19 cellular contexts compared by ENCODE assay signal in the genomic region with DNA sequence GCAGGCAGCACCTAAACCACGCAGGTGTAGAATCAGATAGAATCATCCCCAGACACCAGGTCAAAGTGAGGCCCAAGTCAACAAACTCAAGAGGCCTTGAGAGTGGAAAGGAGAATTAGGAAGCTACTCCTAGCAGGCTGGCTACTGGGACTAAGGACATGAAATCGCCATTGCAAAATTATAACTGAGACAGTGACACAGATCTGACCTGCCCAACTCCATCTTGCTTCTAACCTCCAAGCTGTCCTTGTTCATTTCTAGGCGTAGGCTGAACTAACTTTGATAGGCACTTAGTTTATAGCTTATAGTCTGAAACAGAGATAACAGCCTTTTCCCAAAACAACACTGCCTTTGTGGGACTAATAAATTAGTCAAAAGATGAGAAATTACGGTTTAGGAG. TPM values are rescaled to one million over a fixed set of nuclear protein-coding genes. Genes with fewer than 3 reads are reported as not detected.
DNase-seq lines count a peak whose midpoint lies in the region; ATAC-seq, FAIRE-seq and TF ChIP-seq lines count a peak whose summit lies in the region.
"Had no signal": no experiment of that assay in that cellular context is flagged by ENCODE, and none has a peak within 500 bp of the region (broad histone marks: within the 10 kb centered on the region; RNA-seq: fewer than 3 reads in every experiment).

No MANE protein-coding gene starts in this region.

- H3K27ac ChIP-seq in mammary epithelial cell (ENCODE audit: insufficient read depth, low read depth, low read length) (no peak overlapping the region), H1 (ENCODE audit: low read depth, low read length) (no peak overlapping the region)
- H3K27ac ChIP-seq: 22Rv1, A549, GM23248 had no signal

- H4K8ac ChIP-seq in H1 (ENCODE audit: extremely low read depth, insufficient read depth, low read length) = no peak overlapping the region

- H2BK20ac ChIP-seq in H1 (ENCODE audit: low read length) = peak overlapping the region; percentile 62

- H3K9me3 ChIP-seq in mammary epithelial cell (replicated peaks; ENCODE audit: insufficient read depth, low read length) (no peaks in the 10 kb centered on the region), H1 (ENCODE audit: insufficient read depth in 2 of 2, low read depth in 1 of 2, low read length in 1 of 2) (no peaks in the 10 kb centered on the region)
- H3K9me3 ChIP-seq: A549, HAP-1 had no signal

- FAIRE-seq in H1 (lab: Jason Lieb, UNC) = no peak
- FAIRE-seq: A549 had no signal

- no peak overlapping the region for H3K27ac Mint-ChIP-seq in MCF 10A (ENCODE audit: low read depth, unreplicated experiment)
- peak overlapping the region; percentile 56 to 85 (median 77) for H3K27ac Mint-ChIP-seq in nephron
- H3K27ac Mint-ChIP-seq in stimulated activated naive B cell treated with anti-CD40 and anti-IgM and Interleukin-4, amounts not matched to agents 10 μg/mL and 1 μg/mL and 100 μg/mL, for 72 hours = no peak overlapping the region
- H3K27ac Mint-ChIP-seq: CD14-positive monocyte; CD4-positive, alpha-beta memory T cell had no signal

- no peak for TF ChIP-seq POLR2A in H1 (IDR thresholded peaks at IDR 0.05; ENCODE audit: control extremely low read depth in 1 of 2, low read depth in 2 of 2, low read length in 2 of 2)

- ATAC-seq in HG02884 (IDR thresholded peaks at IDR 0.05; ENCODE audit: unreplicated experiment) = no peak
- no peak for ATAC-seq in stimulated activated naive B cell treated with anti-CD40 and anti-IgM and Interleukin-4, amounts not matched to agents 10 μg/mL and 1 μg/mL and 100 μg/mL, for 72 hours (replicated peaks)
- ATAC-seq: A549 had no signal

- TF ChIP-seq RAD21 in H1 (IDR thresholded peaks at IDR 0.05 in 1 of 2, conservative IDR thresholded peaks at IDR 0.05 in 1 of 2; ENCODE audit: low read depth in 2 of 2, low read length in 2 of 2) = no peak

- H3K27me3 ChIP-seq in mammary epithelial cell (ENCODE audit: insufficient read depth, low read length) = no peaks in the 10 kb centered on the region
- H3K27me3 ChIP-seq in H1 (replicated peaks in 1 of 4; ENCODE audit: control insufficient read depth in 3 of 4, extremely low read depth in 1 of 4, insufficient read depth in 3 of 4, low read length in 3 of 4) = no peaks in the 10 kb centered on the region

- in situ Hi-C loops in mammary epithelial cell (cut with MboI; ENCODE audit: low sequenced_read_pairs in 2 of 2) = no loop called here

- TF ChIP-seq CTCF in mammary epithelial cell (conservative IDR thresholded peaks at IDR 0.05 in 1 of 2, IDR thresholded peaks at IDR 0.05 in 1 of 2; ENCODE audit: extremely low read depth in 1 of 2, insufficient read depth in 1 of 2, low read depth in 1 of 2, low read length in 2 of 2) = no peak
- TF ChIP-seq CTCF in MCF 10A (IDR thresholded peaks at IDR 0.05; ENCODE audit: unreplicated experiment) = no peak
- no peak for TF ChIP-seq CTCF in H1 (IDR thresholded peaks at IDR 0.05; ENCODE audit: control extremely low read depth in 1 of 3, insufficient read depth in 1 of 3, low read depth in 1 of 3, low read length in 3 of 3)
- no peak for TF ChIP-seq CTCF in nephron (IDR thresholded peaks at IDR 0.05; ENCODE audit: unreplicated experiment in 3 of 3)

- H3K36me3 Mint-ChIP-seq in MCF 10A (ENCODE audit: insufficient read depth, unreplicated experiment) = no peaks in the 10 kb centered on the region
- H3K36me3 Mint-ChIP-seq in nephron (ENCODE audit: low read depth) = no peaks in the 10 kb centered on the region
- H3K36me3 Mint-ChIP-seq in stimulated activated naive B cell treated with anti-CD40 and anti-IgM and Interleukin-4, amounts not matched to agents 10 μg/mL and 1 μg/mL and 100 μg/mL, for 72 hours = no peaks in the 10 kb centered on the region
- H3K36me3 Mint-ChIP-seq: CD14-positive monocyte; CD4-positive, alpha-beta memory T cell had no signal

- no peak overlapping the region for H3K14ac ChIP-seq in H1 (ENCODE audit: insufficient read length)

- no peak overlapping the region for H4K91ac ChIP-seq in H1 (replicated peaks; ENCODE audit: insufficient read length, low read length)

- intact Hi-C loops in mammary epithelial cell (cut with micrococcal nuclease) = no loop called here
- intact Hi-C loops in MCF 10A (cut with micrococcal nuclease) = no loop called here

- dilution Hi-C loops in mammary epithelial cell (cut with HindIII; ENCODE audit: low sequenced_read_pairs) = no loop called here

- H3K18ac ChIP-seq in H1 (ENCODE audit: extremely low read depth, low read length) = no peak overlapping the region

- H3K36me3 ChIP-seq in mammary epithelial cell (ENCODE audit: insufficient read depth, low read length) = no peaks in the 10 kb centered on the region
- no peaks in the 10 kb centered on the region for H3K36me3 ChIP-seq in H1 (ENCODE audit: control insufficient read depth in 2 of 4, insufficient read depth in 4 of 4, low read length in 3 of 4)
- H3K36me3 ChIP-seq: HAP-1 had no signal

- no peak overlapping the region for H2BK5ac ChIP-seq in H1 (ENCODE audit: low read depth, low read length)

- no peak overlapping the region for H2BK15ac ChIP-seq in H1 (ENCODE audit: low read length)

- H3K56ac ChIP-seq in H1 (replicated peaks; ENCODE audit: insufficient read length, low read depth, low read length) = no peak overlapping the region

- H3K4ac ChIP-seq in H1 (replicated peaks; ENCODE audit: insufficient read length, low read depth, low read length) = peak overlapping the region; percentile 62

- WGBS in mammary epithelial cell (ENCODE audit: low coverage, missing lambda C conversion rate) = 84% methylated on average over 4 of the region's 4 CpGs
- 87% methylated on average over 4 of the region's 4 CpGs; no CpG with 5 or more reads in 1 of the 2 experiments for WGBS in H1 (ENCODE audit: extremely low coverage in 1 of 2, insufficient coverage in 1 of 2, insufficient read length in 1 of 2, insufficient replicate concordance in 2 of 2, low coverage in 1 of 2, low lambda C conversion rate in 2 of 2, missing lambda C conversion rate in 1 of 2), 2 experiments

- no peak overlapping the region for H4K5ac ChIP-seq in H1 (ENCODE audit: insufficient read length, low read depth, low read length)

- CTCF ChIA-PET in mammary epithelial cell (lab: Charles Lee; ENCODE audit: low non-redundant PET) = interaction anchor here (0.7 kb wide), 1 partner anchor 259 kb away, joined by 3 read pairs; no protein-coding TSS in a partner anchor
- CTCF ChIA-PET in MCF 10A (lab: Yijun Ruan, JAX) = interaction anchor here (0.6 to 4.9 kb wide), 6 partner anchors 11 to 151 kb away, joined by 3 to 20 read pairs (median 3); no protein-coding TSS in a partner anchor
- CTCF ChIA-PET in H1 (lab: Charles Lee; ENCODE audit: partially characterized antibody) = interaction anchor here (0.7 to 1.3 kb wide), 6 partner anchors 22 to 597 kb away, joined by 3 to 6 read pairs (median 4); no protein-coding TSS in a partner anchor

- H3K79me2 ChIP-seq in mammary epithelial cell (ENCODE audit: insufficient read depth, low read length) (no peaks in the 10 kb centered on the region), H1 (ENCODE audit: control insufficient read depth in 1 of 2, insufficient read depth in 2 of 2, low read length in 2 of 2) (no peaks in the 10 kb centered on the region)

- H4K20me1 ChIP-seq in mammary epithelial cell (ENCODE audit: insufficient read depth, low read length) (no peaks in the 10 kb centered on the region), H1 (replicated peaks in 1 of 2; ENCODE audit: control insufficient read depth in 1 of 2, insufficient read depth in 2 of 2, low read length in 2 of 2) (no peaks in the 10 kb centered on the region)

- H3K23me2 ChIP-seq in H1 (ENCODE audit: low read depth, low read length) = no peaks in the 10 kb centered on the region; the same call in 1 of the 2 replicates

- H3K79me1 ChIP-seq in H1 (ENCODE audit: low read depth, low read length) = no peaks in the 10 kb centered on the region

- H2BK120ac ChIP-seq in H1 (replicated peaks; ENCODE audit: low read depth, low read length) = peak overlapping the region; percentile 55

- H3K4me1 Mint-ChIP-seq in MCF 10A (ENCODE audit: insufficient read depth, unreplicated experiment) (no peaks in the 10 kb centered on the region), nephron (peaks cover 24% of the 10 kb centered on the region)
- no peaks in the 10 kb centered on the region for H3K4me1 Mint-ChIP-seq in stimulated activated naive B cell treated with anti-CD40 and anti-IgM and Interleukin-4, amounts not matched to agents 10 μg/mL and 1 μg/mL and 100 μg/mL, for 72 hours
- H3K4me1 Mint-ChIP-seq: CD4-positive, alpha-beta memory T cell had no signal

- POLR2A ChIA-PET in MCF 10A (lab: Yijun Ruan, JAX) = interaction anchor here (0.6 kb wide), 1 partner anchor 661 kb away, joined by 3 read pairs; no protein-coding TSS in a partner anchor
- POLR2A ChIA-PET in H1 (lab: Charles Lee; ENCODE audit: partially characterized antibody) = no interaction called here

- DNase-seq in mammary epithelial cell = no peak
- DNase-seq in MCF 10A (ENCODE audit: unreplicated experiment) = no peak
- no peak for DNase-seq in H1 (ENCODE audit: low read depth in 1 of 2, low spot score in 2 of 2)
- DNase-seq in central memory CD4-positive, alpha-beta T cell = no peak
- DNase-seq in stimulated activated naive B cell treated with anti-CD40 and anti-IgM and Interleukin-4, amounts not matched to agents 10 μg/mL and 1 μg/mL and 100 μg/mL, for 72 hours = no peak
- DNase-seq: AML-193; Calu3; CD4-positive, alpha-beta memory T cell; DMS79 treated with DMSO at 0.1 percent for 48 hours; GF-D8 had no signal

- H3K4me1 ChIP-seq in mammary epithelial cell (ENCODE audit: insufficient read depth, low read length) (peaks cover 9% of the 10 kb centered on the region), H1 (replicated peaks in 1 of 4; ENCODE audit: control insufficient read depth in 3 of 4, insufficient read depth in 4 of 4, low read length in 3 of 4) (peaks cover 0 to 4% (median 1%) of the 10 kb centered on the region in 4 experiments; a peak in 2 of 7 replicates)
- H3K4me1 ChIP-seq: A549, HAP-1 had no signal

- no peak overlapping the region for H3K9ac ChIP-seq in mammary epithelial cell (ENCODE audit: insufficient read depth, low read length)
- H3K9ac ChIP-seq in H1 (replicated peaks in 1 of 4; ENCODE audit: extremely low read depth in 1 of 4, low read depth in 3 of 4, low read length in 3 of 4) = no peak overlapping the region
- H3K9ac ChIP-seq: GM23248 had no signal

- peak overlapping the region; percentile 60; the same call in 1 of the 2 replicates for H2BK12ac ChIP-seq in H1 (ENCODE audit: low read depth, low read length)

- H3K4me3 ChIP-seq in mammary epithelial cell (replicated peaks in 1 of 3; ENCODE audit: insufficient read depth in 1 of 3, low read depth in 2 of 3, low read length in 3 of 3) (no peak overlapping the region), H1 (ENCODE audit: extremely low read depth in 1 of 4, insufficient read depth in 2 of 4, low read depth in 3 of 4, low read length in 4 of 4) (no peak overlapping the region)
- H3K4me3 ChIP-seq: A549, GM23248, HAP-1 had no signal

- H2AK5ac ChIP-seq in H1 (ENCODE audit: low read depth, low read length) = no peak overlapping the region

- peak overlapping the region; percentile 20 for H2AFZ ChIP-seq in mammary epithelial cell (ENCODE audit: low read depth, low read length)
- H2AFZ ChIP-seq in H1 (ENCODE audit: low read length) = peak overlapping the region; percentile 69
- H2AFZ ChIP-seq: GM23248 had no signal

- H3K4me3 Mint-ChIP-seq in MCF 10A (ENCODE audit: unreplicated experiment) (no peak overlapping the region), nephron (no peak overlapping the region)
- no peak overlapping the region for H3K4me3 Mint-ChIP-seq in stimulated activated naive B cell treated with anti-CD40 and anti-IgM and Interleukin-4, amounts not matched to agents 10 μg/mL and 1 μg/mL and 100 μg/mL, for 72 hours
- H3K4me3 Mint-ChIP-seq: CD14-positive monocyte; CD4-positive, alpha-beta memory T cell had no signal

- H3K4me2 ChIP-seq in mammary epithelial cell (ENCODE audit: insufficient read depth, low read depth, low read length) = no peak overlapping the region
- H3K4me2 ChIP-seq in H1 (ENCODE audit: insufficient read depth in 1 of 2, low read depth in 2 of 2, low read length in 2 of 2) = no peak overlapping the region
- H3K4me2 ChIP-seq: A549 had no signal

- TF ChIP-seq EP300 in H1 (IDR thresholded peaks at IDR 0.05; ENCODE audit: borderline replicate concordance in 1 of 2, low read depth in 2 of 2, low read length in 2 of 2) = no peak

- H3K27me3 Mint-ChIP-seq in MCF 10A (ENCODE audit: insufficient read depth, unreplicated experiment) = no peaks in the 10 kb centered on the region
- H3K27me3 Mint-ChIP-seq in nephron (ENCODE audit: low read depth) = peaks cover 11% of the 10 kb centered on the region
- H3K27me3 Mint-ChIP-seq in stimulated activated naive B cell treated with anti-CD40 and anti-IgM and Interleukin-4, amounts not matched to agents 10 μg/mL and 1 μg/mL and 100 μg/mL, for 72 hours = no peaks in the 10 kb centered on the region

- H3K9me3 Mint-ChIP-seq in MCF 10A (ENCODE audit: unreplicated experiment) = no peaks in the 10 kb centered on the region
- no peaks in the 10 kb centered on the region for H3K9me3 Mint-ChIP-seq in nephron
- no peaks in the 10 kb centered on the region for H3K9me3 Mint-ChIP-seq in stimulated activated naive B cell treated with anti-CD40 and anti-IgM and Interleukin-4, amounts not matched to agents 10 μg/mL and 1 μg/mL and 100 μg/mL, for 72 hours
- H3K9me3 Mint-ChIP-seq: CD4-positive, alpha-beta memory T cell had no signal

- peak overlapping the region; percentile 75 for H3K23ac ChIP-seq in H1 (ENCODE audit: insufficient read length)

- BruUV-seq in mammary epithelial cell (replicated peaks; lab: Mats Ljungman, UMichigan) (no TSS peak), MCF 10A (replicated peaks; lab: Mats Ljungman, UMichigan) (no TSS peak)

RNA-seq across cellular contexts. Expression of a gene that starts 52.8 kb away (rescaled TPM):
- total RNA-seq in mammary epithelial cell (not detected), MCF 10A (2022) (not detected in 2 replicates)
- polyA plus RNA-seq in mammary epithelial cell (not detected), H1 (2011; rRNA removed) (not detected in 2 replicates)
- not detected for polyA minus RNA-seq in mammary epithelial cell
- total RNA-seq in H1 (2021; fragmentation: NEBNext Ultra II Directional; extraction: Animal tissue kit (Norgen Biotek cat#: 25700)) = not detected in 2 replicates
- not detected for polyA plus RNA-seq in H1 (2011; cell fraction: cytosol; rRNA removed)
- 0.04 TPM for polyA plus RNA-seq in H1 (2011; cell fraction: nucleus; rRNA removed)
- not detected in 4 replicates for polyA plus RNA-seq in H1 (2012, experiment 1 of 2)
- not detected for polyA plus RNA-seq in H1 (2012, experiment 2 of 2)
- not detected for polyA plus RNA-seq in H1 (2013, experiment 1 of 2)
- polyA plus RNA-seq in H1 (2013, experiment 2 of 2) = not detected
- 0.12 TPM in 1 of 2 replicates, not detected in the other for polyA minus RNA-seq in H1 (2011; rRNA and poly(A)+ RNA removed)
- not detected for polyA minus RNA-seq in H1 (2011; cell fraction: cytosol; rRNA and poly(A)+ RNA removed)
- not detected for polyA minus RNA-seq in H1 (2011; cell fraction: nucleus; rRNA and poly(A)+ RNA removed)
- total RNA-seq: Calu3, GM23248, HT-29 had no signal
- polyA plus RNA-seq: A549; BJ; CD14-positive monocyte; CD4-positive, alpha-beta memory T cell; GM23248 had no signal

RNA-seq across cellular contexts. Expression of a gene that starts 59.1 kb away (rescaled TPM):
- not detected for total RNA-seq in mammary epithelial cell
- polyA plus RNA-seq in mammary epithelial cell = not detected
- polyA minus RNA-seq in mammary epithelial cell = not detected
- total RNA-seq in MCF 10A (2022) = not detected in 2 replicates
- not detected in 2 replicates for total RNA-seq in H1 (2021; fragmentation: NEBNext Ultra II Directional; extraction: Animal tissue kit (Norgen Biotek cat#: 25700))
- polyA plus RNA-seq in H1 (2011; rRNA removed) = not detected in 2 replicates
- polyA plus RNA-seq in H1 (2011; cell fraction: cytosol; rRNA removed) = not detected
- polyA plus RNA-seq in H1 (2011; cell fraction: nucleus; rRNA removed) = not detected
- polyA plus RNA-seq in H1 (2012, experiment 1 of 2) = not detected in 4 replicates
- polyA plus RNA-seq in H1 (2012, experiment 2 of 2) = not detected
- not detected for polyA plus RNA-seq in H1 (2013, experiment 1 of 2)
- not detected for polyA plus RNA-seq in H1 (2013, experiment 2 of 2)
- not detected in 2 replicates for polyA minus RNA-seq in H1 (2011; rRNA and poly(A)+ RNA removed)
- not detected for polyA minus RNA-seq in H1 (2011; cell fraction: cytosol; rRNA and poly(A)+ RNA removed)
- not detected for polyA minus RNA-seq in H1 (2011; cell fraction: nucleus; rRNA and poly(A)+ RNA removed)
- total RNA-seq: Calu3; CD4-positive, alpha-beta memory T cell; GM23248; HT-29 had no signal
- polyA plus RNA-seq: A549; BJ; CD14-positive monocyte; CD4-positive, alpha-beta memory T cell; GM23248 had no signal

Comparison
In these comparisons a context has a peak if more than half of its experiments do, and no peak if none do; other contexts are left out.
1. H3K27ac Mint-ChIP-seq: peak in nephron (3 of 3); none in MCF 10A (single experiment) and stimulated activated naive B cell treated with anti-CD40 and anti-IgM and Interleukin-4, amounts not matched to agents 10 μg/mL and 1 μg/mL and 100 μg/mL, for 72 hours (single experiment).